8 cellular contexts compared by ENCODE assay signal in the genomic region with DNA sequence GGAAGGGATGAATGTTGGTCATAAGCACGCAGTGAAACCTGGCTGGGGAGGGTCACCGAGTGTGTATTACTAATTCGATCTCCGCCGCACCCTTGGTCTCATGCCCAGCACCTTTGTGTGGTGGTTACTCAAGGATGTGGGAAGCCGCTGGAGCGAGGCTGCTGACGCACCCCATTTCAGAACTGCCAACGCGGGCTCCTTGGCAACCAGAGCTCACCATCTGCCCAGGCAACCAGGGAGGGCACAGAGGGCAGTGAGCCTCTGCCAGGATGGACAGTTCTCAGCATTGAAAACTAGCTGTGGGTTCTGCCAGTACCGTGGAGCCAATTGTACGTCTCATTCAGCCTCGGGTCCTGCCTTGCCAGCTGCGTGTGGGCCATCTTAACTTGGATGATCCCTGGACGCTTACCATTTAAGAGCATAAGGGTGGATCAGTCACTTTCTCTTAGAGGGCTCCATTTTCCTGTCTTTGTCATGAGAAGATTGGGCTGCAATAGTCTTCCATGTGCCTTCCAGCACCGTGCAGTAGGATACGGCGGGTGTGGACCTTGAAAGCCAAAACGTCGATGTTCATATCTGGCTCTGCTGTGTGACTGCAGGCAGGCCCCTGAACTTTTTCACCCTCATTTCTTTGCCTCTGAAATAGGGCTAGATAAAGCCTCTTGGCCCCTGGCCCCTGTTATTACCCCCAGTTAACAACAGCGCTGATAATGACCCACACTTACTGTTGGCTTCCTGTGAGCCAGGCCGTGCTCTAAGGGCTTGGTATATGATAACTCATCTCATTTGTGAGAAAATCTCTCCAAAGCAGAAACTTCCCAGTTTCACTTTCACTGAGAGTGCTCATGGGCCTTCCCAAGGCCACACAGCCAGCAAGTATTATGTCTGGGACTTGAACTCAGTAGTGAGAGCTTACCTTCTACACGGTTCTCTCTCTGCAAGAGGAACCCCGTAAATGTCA.
DNase-seq lines count a peak whose midpoint lies in the region; ATAC-seq lines count a peak whose summit lies in the region.

No MANE protein-coding gene starts in this region.

- H3K27ac Mint-ChIP-seq in IgD-negative memory B cell: peak overlapping the region; percentile 66 to 93 (median 88)
- no peak overlapping the region for H3K27ac Mint-ChIP-seq in activated CD4-positive, alpha-beta memory T cell treated with anti-CD3 and anti-CD28 coated beads for 36 hours
- no peak overlapping the region for H3K27ac Mint-ChIP-seq in effector memory CD8-positive, alpha-beta T cell

- H3K4me3 Mint-ChIP-seq in IgD-negative memory B cell: peak overlapping the region in 2 of 4 donors; percentile 19 to 63
- H3K4me3 Mint-ChIP-seq in activated CD4-positive, alpha-beta memory T cell treated with anti-CD3 and anti-CD28 coated beads for 36 hours: no peak overlapping the region
- no peak overlapping the region for H3K4me3 Mint-ChIP-seq in effector memory CD8-positive, alpha-beta T cell

- H2BK12ac ChIP-seq in trophoblast cell (ENCODE audit: low read length): peak overlapping the region; percentile 20

- DNase-seq in cerebellar cortex (ENCODE audit: low spot score) (peak; percentile 9), trophoblast cell (peak in 1 of 2 donors; percentile 8), dermis blood vessel endothelial cell (no peak)
- no peak for DNase-seq in activated CD4-positive, alpha-beta memory T cell treated with anti-CD3 and anti-CD28 coated beads for 36 hours
- no peak for DNase-seq in effector memory CD8-positive, alpha-beta T cell

- H3K36me3 ChIP-seq in BLaER1 treated with 17β-estradiol and CSF1 and Interleukin-3, amounts not matched to agents 10 nM and 100 nM: no peaks in the 10 kb centered on the region
- no peaks in the 10 kb centered on the region for H3K36me3 ChIP-seq in trophoblast cell (ENCODE audit: control insufficient read depth in 1 of 2, insufficient read depth in 2 of 2, low read length in 2 of 2)

- peak overlapping the region; percentile 18 for H4K91ac ChIP-seq in trophoblast cell (ENCODE audit: low read depth, low read length)

- no peak overlapping the region for H2AFZ ChIP-seq in trophoblast cell (ENCODE audit: insufficient read depth, low read length, poor library complexity)

- POLR2A ChIA-PET in activated CD4-positive, alpha-beta memory T cell treated with anti-CD3 and anti-CD28 coated beads for 36 hours (lab: Charles Lee): no interaction called here

- no peak overlapping the region for H3K4me3 ChIP-seq in BLaER1 treated with 17β-estradiol and CSF1 and Interleukin-3, amounts not matched to agents 10 nM and 100 nM
- H3K4me3 ChIP-seq in trophoblast cell (ENCODE audit: low read depth, low read length): no peak overlapping the region

- no peak overlapping the region for H2AK5ac ChIP-seq in trophoblast cell (ENCODE audit: low read length)

- H3K27me3 ChIP-seq in BLaER1 treated with 17β-estradiol and CSF1 and Interleukin-3, amounts not matched to agents 10 nM and 100 nM: no peaks in the 10 kb centered on the region; a peak in 1 of 22 replicates
- H3K27me3 ChIP-seq in trophoblast cell (ENCODE audit: insufficient read depth, low read length): no peaks in the 10 kb centered on the region

- CTCF ChIA-PET in activated CD4-positive, alpha-beta memory T cell treated with anti-CD3 and anti-CD28 coated beads for 36 hours (lab: Charles Lee): no interaction called here

- no peak overlapping the region for H3K9ac ChIP-seq in BLaER1 treated with 17β-estradiol and CSF1 and Interleukin-3, amounts not matched to agents 10 nM and 100 nM
- no peak overlapping the region for H3K9ac ChIP-seq in trophoblast cell (ENCODE audit: low read length)

- H3K14ac ChIP-seq in trophoblast cell (ENCODE audit: low read length): no peak overlapping the region

- intact Hi-C loops in activated CD4-positive, alpha-beta memory T cell treated with anti-CD3 and anti-CD28 coated beads for 36 hours (cut with micrococcal nuclease): no loop called here

- no peak overlapping the region for H4K12ac ChIP-seq in trophoblast cell (ENCODE audit: low read depth, low read length)

- H3K9me3 ChIP-seq in BLaER1 treated with 17β-estradiol and CSF1 and Interleukin-3, amounts not matched to agents 10 nM and 100 nM (replicated peaks in 1 of 11): no peaks in the 10 kb centered on the region
- H3K9me3 ChIP-seq in trophoblast cell (ENCODE audit: insufficient read depth, low read depth, low read length): no peaks in the 10 kb centered on the region

- WGBS in trophoblast cell (ENCODE audit: extremely low coverage, insufficient coverage, insufficient read length): no CpG with 5 or more reads among the region's 24 CpGs

- ATAC-seq in GM19467 (IDR thresholded peaks at IDR 0.05; ENCODE audit: unreplicated experiment): peak; percentile 75
- ATAC-seq in effector memory CD8-positive, alpha-beta T cell (replicated peaks): no peak

- H3K4me1 ChIP-seq in BLaER1 treated with 17β-estradiol and CSF1 and Interleukin-3, amounts not matched to agents 10 nM and 100 nM: peaks cover 17 to 33% (median 24%) of the 10 kb centered on the region in 10 experiments
- peaks cover 13 to 18% of the 10 kb centered on the region in 2 experiments for H3K4me1 ChIP-seq in trophoblast cell (ENCODE audit: control insufficient read depth in 1 of 2, insufficient read depth in 2 of 2, low read length in 2 of 2)

- H3K4me1 Mint-ChIP-seq in IgD-negative memory B cell: peaks cover 14 to 25% (median 21%) of the 10 kb centered on the region in 3 donors
- H3K4me1 Mint-ChIP-seq in activated CD4-positive, alpha-beta memory T cell treated with anti-CD3 and anti-CD28 coated beads for 36 hours (ENCODE audit: low read depth): peaks cover 6% of the 10 kb centered on the region
- no peaks in the 10 kb centered on the region for H3K4me1 Mint-ChIP-seq in effector memory CD8-positive, alpha-beta T cell (ENCODE audit: low read depth in 2 of 2)

- peaks cover 3% of the 10 kb centered on the region for H3K36me3 Mint-ChIP-seq in IgD-negative memory B cell
- no peaks in the 10 kb centered on the region for H3K36me3 Mint-ChIP-seq in activated CD4-positive, alpha-beta memory T cell treated with anti-CD3 and anti-CD28 coated beads for 36 hours
- H3K36me3 Mint-ChIP-seq in effector memory CD8-positive, alpha-beta T cell (ENCODE audit: insufficient read depth): peaks cover 3% of the 10 kb centered on the region

- H3K4ac ChIP-seq in trophoblast cell (ENCODE audit: low read depth, low read length): no peak overlapping the region

- no peak overlapping the region for H2BK120ac ChIP-seq in trophoblast cell (ENCODE audit: insufficient read depth, low read length, poor library complexity)

- peak overlapping the region; percentile 27 to 77 (median 57); a peak in 20 of 22 replicates for H3K4me2 ChIP-seq in BLaER1 treated with 17β-estradiol and CSF1 and Interleukin-3, amounts not matched to agents 10 nM and 100 nM
- H3K4me2 ChIP-seq in trophoblast cell (ENCODE audit: low read length): no peak overlapping the region

- peaks cover 10% of the 10 kb centered on the region for H3K79me1 ChIP-seq in trophoblast cell (ENCODE audit: low read length)

- H3K9me3 Mint-ChIP-seq in IgD-negative memory B cell: no peaks in the 10 kb centered on the region
- no peaks in the 10 kb centered on the region for H3K9me3 Mint-ChIP-seq in activated CD4-positive, alpha-beta memory T cell treated with anti-CD3 and anti-CD28 coated beads for 36 hours
- H3K9me3 Mint-ChIP-seq in effector memory CD8-positive, alpha-beta T cell: no peaks in the 10 kb centered on the region

- H3K23ac ChIP-seq in trophoblast cell (ENCODE audit: low read length): no peak overlapping the region

- H3K18ac ChIP-seq in trophoblast cell (ENCODE audit: low read length): no peak overlapping the region

- H2BK5ac ChIP-seq in trophoblast cell (ENCODE audit: low read depth, low read length, poor library complexity): no peak overlapping the region

- no peaks in the 10 kb centered on the region; a peak in 1 of 22 replicates for H4K20me1 ChIP-seq in BLaER1 treated with 17β-estradiol and CSF1 and Interleukin-3, amounts not matched to agents 10 nM and 100 nM

- peak overlapping the region in 5 of 11 experiments; percentile 7 to 58 (median 50); a peak in 7 of 22 replicates for H3K27ac ChIP-seq in BLaER1 treated with 17β-estradiol and CSF1 and Interleukin-3, amounts not matched to agents 10 nM and 100 nM
- no peak overlapping the region for H3K27ac ChIP-seq in trophoblast cell (ENCODE audit: low read depth, low read length)

- H4K8ac ChIP-seq in trophoblast cell (ENCODE audit: low read depth, low read length): no peak overlapping the region

- no peaks in the 10 kb centered on the region for H3K27me3 Mint-ChIP-seq in IgD-negative memory B cell
- H3K27me3 Mint-ChIP-seq in activated CD4-positive, alpha-beta memory T cell treated with anti-CD3 and anti-CD28 coated beads for 36 hours: peaks cover 17% of the 10 kb centered on the region
- H3K27me3 Mint-ChIP-seq in effector memory CD8-positive, alpha-beta T cell: peaks cover 26 to 61% of the 10 kb centered on the region in 2 donors

- H3K79me2 ChIP-seq in trophoblast cell (ENCODE audit: control insufficient read depth, insufficient read depth, low read length, poor library complexity): no peaks in the 10 kb centered on the region

Comparison
In these comparisons a context has a peak if more than half of its experiments do, and no peak if none do; other contexts are left out.
1. H3K27ac Mint-ChIP-seq: peak in IgD-negative memory B cell (3 of 3); none in activated CD4-positive, alpha-beta memory T cell treated with anti-CD3 and anti-CD28 coated beads for 36 hours (single experiment) and effector memory CD8-positive, alpha-beta T cell (0 of 2).